In the genomic region with DNA sequence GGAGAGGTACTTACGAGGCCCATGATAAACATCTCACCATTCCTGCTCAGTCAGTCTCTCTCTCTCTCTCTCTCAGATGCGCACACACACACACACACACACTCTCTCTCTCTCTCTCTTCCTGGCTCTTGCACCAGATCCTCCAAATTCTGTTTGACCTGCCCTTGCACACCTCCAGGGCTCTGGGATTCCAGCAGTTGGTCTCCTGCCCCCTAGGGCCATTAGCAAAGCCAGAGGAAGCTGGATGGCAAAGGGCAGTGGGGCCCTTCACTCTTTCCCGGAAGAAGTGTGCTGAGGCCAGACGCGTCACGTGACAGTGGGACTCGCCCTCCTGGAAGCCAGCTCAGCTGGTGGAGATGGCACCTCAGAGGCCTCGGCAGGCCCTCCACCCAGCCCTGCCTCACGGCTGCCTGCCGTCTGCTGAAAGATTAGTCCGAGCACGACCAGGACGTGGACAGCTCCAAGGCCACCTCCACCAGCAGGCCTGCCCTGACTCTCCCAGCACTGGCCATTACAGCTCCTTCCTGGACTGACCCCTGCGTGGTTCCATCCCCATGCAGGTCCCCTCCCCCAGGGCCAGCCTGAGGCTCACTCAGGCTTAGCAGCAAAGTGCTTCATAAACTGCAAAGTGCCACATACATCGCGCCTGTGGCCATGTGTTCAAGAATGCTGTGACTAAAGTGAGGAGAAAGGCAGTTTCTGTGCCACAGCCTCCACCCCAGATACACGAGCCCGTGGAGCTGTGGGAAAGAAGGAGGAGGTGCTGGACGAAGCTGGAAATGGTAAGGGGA, we compare ENCODE assay signal across 1 cellular context.
TF ChIP-seq lines count a peak whose summit lies in the region.

No MANE protein-coding gene starts in this region.

TF ChIP-seq in HepG2, 621 proteins besides CTCF, POLR2A, EP300 and RAD21 (continued from another document and continues in another):
- TF ChIP-seq ZNF142 (CRISPR knock-in tag; IDR thresholded peaks at IDR 0.05) = peak; percentile 86
- TF ChIP-seq, protein P1, sequence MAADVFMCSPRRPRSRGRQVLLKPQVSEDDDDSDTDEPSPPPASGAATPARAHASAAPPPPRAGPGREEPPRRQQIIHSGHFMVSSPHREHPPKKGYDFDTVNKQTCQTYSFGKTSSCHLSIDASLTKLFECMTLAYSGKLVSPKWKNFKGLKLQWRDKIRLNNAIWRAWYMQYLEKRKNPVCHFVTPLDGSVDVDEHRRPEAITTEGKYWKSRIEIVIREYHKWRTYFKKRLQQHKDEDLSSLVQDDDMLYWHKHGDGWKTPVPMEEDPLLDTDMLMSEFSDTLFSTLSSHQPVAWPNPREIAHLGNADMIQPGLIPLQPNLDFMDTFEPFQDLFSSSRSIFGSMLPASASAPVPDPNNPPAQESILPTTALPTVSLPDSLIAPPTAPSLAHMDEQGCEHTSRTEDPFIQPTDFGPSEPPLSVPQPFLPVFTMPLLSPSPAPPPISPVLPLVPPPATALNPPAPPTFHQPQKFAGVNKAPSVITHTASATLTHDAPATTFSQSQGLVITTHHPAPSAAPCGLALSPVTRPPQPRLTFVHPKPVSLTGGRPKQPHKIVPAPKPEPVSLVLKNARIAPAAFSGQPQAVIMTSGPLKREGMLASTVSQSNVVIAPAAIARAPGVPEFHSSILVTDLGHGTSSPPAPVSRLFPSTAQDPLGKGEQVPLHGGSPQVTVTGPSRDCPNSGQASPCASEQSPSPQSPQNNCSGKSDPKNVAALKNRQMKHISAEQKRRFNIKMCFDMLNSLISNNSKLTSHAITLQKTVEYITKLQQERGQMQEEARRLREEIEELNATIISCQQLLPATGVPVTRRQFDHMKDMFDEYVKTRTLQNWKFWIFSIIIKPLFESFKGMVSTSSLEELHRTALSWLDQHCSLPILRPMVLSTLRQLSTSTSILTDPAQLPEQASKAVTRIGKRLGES (CRISPR knock-in tag; IDR thresholded peaks at IDR 0.05; ENCODE audit: borderline replicate concordance) = no peak
- TF ChIP-seq, protein P2, sequence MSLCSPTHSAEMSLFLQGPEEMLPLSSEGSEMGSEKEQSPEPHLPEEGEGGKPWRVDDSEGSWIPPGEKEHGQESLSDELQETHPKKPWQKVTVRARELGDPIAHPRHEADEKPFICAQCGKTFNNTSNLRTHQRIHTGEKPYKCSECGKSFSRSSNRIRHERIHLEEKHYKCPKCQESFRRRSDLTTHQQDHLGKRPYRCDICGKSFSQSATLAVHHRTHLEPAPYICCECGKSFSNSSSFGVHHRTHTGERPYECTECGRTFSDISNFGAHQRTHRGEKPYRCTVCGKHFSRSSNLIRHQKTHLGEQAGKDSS (CRISPR knock-in tag; IDR thresholded peaks at IDR 0.05; ENCODE audit: borderline replicate concordance, low read depth) = peak; percentile 88; the same call in 1 of the 2 replicates
- no peak for TF ChIP-seq CBX1 (IDR thresholded peaks at IDR 0.05; ENCODE audit: low read depth)
- no peak for TF ChIP-seq TAF15 (IDR thresholded peaks at IDR 0.05; ENCODE audit: low read depth, low read length, poor library complexity, severe bottlenecking)
- TF ChIP-seq CAMTA2 (CRISPR knock-in tag; IDR thresholded peaks at IDR 0.05; ENCODE audit: borderline replicate concordance) = no peak
- TF ChIP-seq WIZ (CRISPR knock-in tag; IDR thresholded peaks at IDR 0.05) = no peak
- no peak for TF ChIP-seq SIX1 (CRISPR knock-in tag; IDR thresholded peaks at IDR 0.05; ENCODE audit: borderline replicate concordance)
- TF ChIP-seq, protein P3, sequence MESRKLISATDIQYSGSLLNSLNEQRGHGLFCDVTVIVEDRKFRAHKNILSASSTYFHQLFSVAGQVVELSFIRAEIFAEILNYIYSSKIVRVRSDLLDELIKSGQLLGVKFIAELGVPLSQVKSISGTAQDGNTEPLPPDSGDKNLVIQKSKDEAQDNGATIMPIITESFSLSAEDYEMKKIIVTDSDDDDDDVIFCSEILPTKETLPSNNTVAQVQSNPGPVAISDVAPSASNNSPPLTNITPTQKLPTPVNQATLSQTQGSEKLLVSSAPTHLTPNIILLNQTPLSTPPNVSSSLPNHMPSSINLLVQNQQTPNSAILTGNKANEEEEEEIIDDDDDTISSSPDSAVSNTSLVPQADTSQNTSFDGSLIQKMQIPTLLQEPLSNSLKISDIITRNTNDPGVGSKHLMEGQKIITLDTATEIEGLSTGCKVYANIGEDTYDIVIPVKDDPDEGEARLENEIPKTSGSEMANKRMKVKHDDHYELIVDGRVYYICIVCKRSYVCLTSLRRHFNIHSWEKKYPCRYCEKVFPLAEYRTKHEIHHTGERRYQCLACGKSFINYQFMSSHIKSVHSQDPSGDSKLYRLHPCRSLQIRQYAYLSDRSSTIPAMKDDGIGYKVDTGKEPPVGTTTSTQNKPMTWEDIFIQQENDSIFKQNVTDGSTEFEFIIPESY (CRISPR knock-in tag; IDR thresholded peaks at IDR 0.05) = peak; percentile 47; the same call in 1 of the 2 replicates
- peak; percentile 52; the same call in 1 of the 2 replicates for TF ChIP-seq REPIN1 (CRISPR knock-in tag; IDR thresholded peaks at IDR 0.05; ENCODE audit: borderline replicate concordance, low read depth)
- no peak for TF ChIP-seq ZBTB2 (CRISPR knock-in tag; IDR thresholded peaks at IDR 0.05; ENCODE audit: low read depth)
- no peak for TF ChIP-seq SIX4 (CRISPR knock-in tag; IDR thresholded peaks at IDR 0.05)
- TF ChIP-seq, protein P4, sequence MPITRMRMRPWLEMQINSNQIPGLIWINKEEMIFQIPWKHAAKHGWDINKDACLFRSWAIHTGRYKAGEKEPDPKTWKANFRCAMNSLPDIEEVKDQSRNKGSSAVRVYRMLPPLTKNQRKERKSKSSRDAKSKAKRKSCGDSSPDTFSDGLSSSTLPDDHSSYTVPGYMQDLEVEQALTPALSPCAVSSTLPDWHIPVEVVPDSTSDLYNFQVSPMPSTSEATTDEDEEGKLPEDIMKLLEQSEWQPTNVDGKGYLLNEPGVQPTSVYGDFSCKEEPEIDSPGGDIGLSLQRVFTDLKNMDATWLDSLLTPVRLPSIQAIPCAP (CRISPR knock-in tag; IDR thresholded peaks at IDR 0.05; ENCODE audit: low read depth) = no peak; the same call in 1 of the 2 replicates
- TF ChIP-seq SRSF9 (IDR thresholded peaks at IDR 0.05; ENCODE audit: borderline replicate concordance, insufficient read depth, low read depth, low read length, poor library complexity, severe bottlenecking) = no peak
- TF ChIP-seq NAIF1 (CRISPR knock-in tag; IDR thresholded peaks at IDR 0.05; ENCODE audit: borderline replicate concordance) = peak; percentile 35; the same call in 1 of the 2 replicates
- no peak; the same call in 1 of the 2 replicates for TF ChIP-seq NCOR1 (IDR thresholded peaks at IDR 0.05; ENCODE audit: borderline replicate concordance, low read length)
- 0 out of 2 replicates have a peak, but pooled peaks have one; percentile 87 for TF ChIP-seq ZNF224 (CRISPR knock-in tag; IDR thresholded peaks at IDR 0.05)
- TF ChIP-seq ZNF674 (CRISPR knock-in tag; IDR thresholded peaks at IDR 0.05; ENCODE audit: low read depth) = no peak
- TF ChIP-seq, protein P5, sequence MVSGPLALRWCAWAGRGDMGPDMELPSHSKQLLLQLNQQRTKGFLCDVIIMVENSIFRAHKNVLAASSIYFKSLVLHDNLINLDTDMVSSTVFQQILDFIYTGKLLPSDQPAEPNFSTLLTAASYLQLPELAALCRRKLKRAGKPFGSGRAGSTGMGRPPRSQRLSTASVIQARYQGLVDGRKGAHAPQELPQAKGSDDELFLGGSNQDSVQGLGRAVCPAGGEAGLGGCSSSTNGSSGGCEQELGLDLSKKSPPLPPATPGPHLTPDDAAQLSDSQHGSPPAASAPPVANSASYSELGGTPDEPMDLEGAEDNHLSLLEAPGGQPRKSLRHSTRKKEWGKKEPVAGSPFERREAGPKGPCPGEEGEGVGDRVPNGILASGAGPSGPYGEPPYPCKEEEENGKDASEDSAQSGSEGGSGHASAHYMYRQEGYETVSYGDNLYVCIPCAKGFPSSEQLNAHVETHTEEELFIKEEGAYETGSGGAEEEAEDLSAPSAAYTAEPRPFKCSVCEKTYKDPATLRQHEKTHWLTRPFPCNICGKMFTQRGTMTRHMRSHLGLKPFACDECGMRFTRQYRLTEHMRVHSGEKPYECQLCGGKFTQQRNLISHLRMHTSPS (CRISPR knock-in tag; IDR thresholded peaks at IDR 0.05; ENCODE audit: low read depth) = peak; percentile 91
- TF ChIP-seq ZNF839 (CRISPR knock-in tag; IDR thresholded peaks at IDR 0.05; ENCODE audit: borderline replicate concordance) = no peak
- TF ChIP-seq HOXD1 (CRISPR knock-in tag; IDR thresholded peaks at IDR 0.05) = no peak
- TF ChIP-seq KLF13 (CRISPR knock-in tag; IDR thresholded peaks at IDR 0.05) = no peak
- TF ChIP-seq FOXK2 (IDR thresholded peaks at IDR 0.05) = no peak; the same call in 1 of the 2 replicates
- TF ChIP-seq ZNF501 (CRISPR knock-in tag; IDR thresholded peaks at IDR 0.05) = peak; percentile 84
- no peak for TF ChIP-seq ZNF180 (CRISPR knock-in tag; IDR thresholded peaks at IDR 0.05; ENCODE audit: borderline replicate concordance, low read depth)
- TF ChIP-seq ZMYM2 (CRISPR knock-in tag; IDR thresholded peaks at IDR 0.05) = no peak
- TF ChIP-seq HOXA3 (CRISPR knock-in tag; IDR thresholded peaks at IDR 0.05) = peak; percentile 67; the same call in 1 of the 2 replicates
- TF ChIP-seq MXD3 (CRISPR knock-in tag; IDR thresholded peaks at IDR 0.05) = peak; percentile 90
- TF ChIP-seq, protein P6, sequence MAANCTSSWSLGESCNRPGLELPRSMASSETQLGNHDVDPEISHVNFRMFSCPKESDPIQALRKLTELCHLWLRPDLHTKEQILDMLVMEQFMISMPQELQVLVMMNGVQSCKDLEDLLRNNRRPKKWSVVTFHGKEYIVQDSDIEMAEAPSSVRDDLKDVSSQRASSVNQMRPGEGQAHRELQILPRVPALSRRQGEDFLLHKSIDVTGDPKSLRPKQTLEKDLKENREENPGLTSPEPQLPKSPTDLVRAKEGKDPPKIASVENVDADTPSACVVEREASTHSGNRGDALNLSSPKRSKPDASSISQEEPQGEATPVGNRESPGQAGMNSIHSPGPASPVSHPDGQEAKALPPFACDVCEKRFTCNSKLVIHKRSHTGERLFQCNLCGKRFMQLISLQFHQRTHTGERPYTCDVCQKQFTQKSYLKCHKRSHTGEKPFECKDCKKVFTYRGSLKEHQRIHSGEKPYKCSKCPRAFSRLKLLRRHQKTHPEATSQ (CRISPR knock-in tag; IDR thresholded peaks at IDR 0.05; ENCODE audit: borderline replicate concordance) = no peak
- no peak for TF ChIP-seq ZNF776 (CRISPR knock-in tag; IDR thresholded peaks at IDR 0.05)
- no peak for TF ChIP-seq GZF1 (CRISPR knock-in tag; IDR thresholded peaks at IDR 0.05)
- peak; percentile 82 for TF ChIP-seq CBFB (CRISPR knock-in tag; IDR thresholded peaks at IDR 0.05)
- no peak for TF ChIP-seq NR1H2 (CRISPR knock-in tag; IDR thresholded peaks at IDR 0.05; ENCODE audit: borderline replicate concordance, low read depth)
- no peak for TF ChIP-seq GLMP (CRISPR knock-in tag; IDR thresholded peaks at IDR 0.05; ENCODE audit: borderline replicate concordance)
- TF ChIP-seq KDM5B (CRISPR knock-in tag; IDR thresholded peaks at IDR 0.05; ENCODE audit: borderline replicate concordance) = peak; percentile 77; the same call in 1 of the 2 replicates
- TF ChIP-seq ZNF530 (CRISPR knock-in tag; IDR thresholded peaks at IDR 0.05; ENCODE audit: low read depth) = no peak
